ENCODE assay signal across 8 cellular contexts in the genomic region with DNA sequence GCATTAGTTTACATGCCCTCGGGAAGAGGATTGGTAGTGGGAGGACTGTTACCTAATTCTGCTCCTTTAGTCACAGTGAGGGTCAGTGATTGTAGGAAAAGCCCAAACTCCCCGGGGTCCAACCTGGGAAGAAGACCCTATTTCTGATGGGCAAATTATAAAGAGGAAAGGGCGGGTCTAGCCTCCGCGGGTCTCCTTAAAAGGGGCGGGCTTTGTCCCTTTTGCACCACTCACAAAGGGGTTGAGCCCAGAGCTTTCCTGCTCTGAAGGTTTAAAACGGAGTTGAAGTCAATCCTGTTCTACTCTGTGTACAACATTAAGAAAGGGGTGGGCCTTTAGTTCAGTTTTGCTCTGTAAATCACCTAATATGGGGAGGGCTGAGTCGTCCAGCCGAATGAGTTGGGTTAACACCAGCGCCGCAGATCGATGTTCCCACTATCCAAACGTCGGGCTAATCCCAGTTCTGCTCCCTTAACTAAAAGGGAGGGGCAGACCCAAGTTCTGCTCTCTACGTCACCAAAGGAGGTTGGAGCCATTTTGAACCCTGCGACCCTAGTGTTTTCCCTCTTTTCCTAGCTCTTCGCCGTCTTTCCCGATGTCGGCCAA. TPM values are rescaled to one million over a fixed set of nuclear protein-coding genes. Genes with fewer than 3 reads are reported as not detected.
DNase-seq lines count a peak whose midpoint lies in the region; ATAC-seq lines count a peak whose summit lies in the region.

No MANE protein-coding gene starts in this region.

- CTCF ChIA-PET in CD8-positive, alpha-beta memory T cell (lab: Charles Lee) = interaction anchor here (0.8 to 2.5 kb wide), 4 partner anchors 13 to 1778 kb away, joined by 4 to 16 read pairs (median 6); a partner anchor contains a TSS

- H3K27me3 ChIP-seq in CD8-positive, alpha-beta memory T cell (ENCODE audit: insufficient read depth, low read length, poor library complexity, severe bottlenecking) = no peaks in the 10 kb centered on the region
- H3K27me3 ChIP-seq in H7 (ENCODE audit: control insufficient read depth, insufficient read depth, low read length) = no peaks in the 10 kb centered on the region

- peak overlapping the region; percentile 93 for H3K27ac ChIP-seq in CD8-positive, alpha-beta memory T cell (ENCODE audit: low read depth, low read length)

- DNase-seq in CD8-positive, alpha-beta memory T cell = peak in 1 of 5 donors; percentile 58
- DNase-seq in H7 (peak; percentile 62), NCI-H774 (lab: John Stamatoyannopoulos, UW) (peak; percentile 71), amniotic stem cell (lab: John Stamatoyannopoulos, UW) (peak; percentile 56), iris pigment epithelial cell (ENCODE audit: low read depth) (peak; percentile 74), retina (no peak)
- DNase-seq in stimulated activated naive B cell treated with anti-CD40 and anti-IgM and Interleukin-4, amounts not matched to agents 10 μg/mL and 1 μg/mL and 100 μg/mL, for 72 hours = no peak

- peaks cover 4 to 37% (median 13%) of the 10 kb centered on the region in 3 donors for H3K36me3 Mint-ChIP-seq in CD8-positive, alpha-beta memory T cell
- peaks cover 29 to 34% of the 10 kb centered on the region in 2 donors for H3K36me3 Mint-ChIP-seq in stimulated activated naive B cell treated with anti-CD40 and anti-IgM and Interleukin-4, amounts not matched to agents 10 μg/mL and 1 μg/mL and 100 μg/mL, for 72 hours

- H3K27me3 Mint-ChIP-seq in CD8-positive, alpha-beta memory T cell = no peaks in the 10 kb centered on the region
- no peaks in the 10 kb centered on the region for H3K27me3 Mint-ChIP-seq in stimulated activated naive B cell treated with anti-CD40 and anti-IgM and Interleukin-4, amounts not matched to agents 10 μg/mL and 1 μg/mL and 100 μg/mL, for 72 hours

- H3K27ac Mint-ChIP-seq in CD8-positive, alpha-beta memory T cell = peak overlapping the region; percentile 92 to 99 (median 98)
- H3K27ac Mint-ChIP-seq in stimulated activated naive B cell treated with anti-CD40 and anti-IgM and Interleukin-4, amounts not matched to agents 10 μg/mL and 1 μg/mL and 100 μg/mL, for 72 hours = peak overlapping the region; percentile 98

- H3K36me3 ChIP-seq in CD8-positive, alpha-beta memory T cell (ENCODE audit: insufficient read depth, low read length) = no peaks in the 10 kb centered on the region
- H3K36me3 ChIP-seq in H7 (replicated peaks; ENCODE audit: control insufficient read depth, insufficient read depth, low read length) = peaks cover 8% of the 10 kb centered on the region

- POLR2A ChIA-PET in CD8-positive, alpha-beta memory T cell (lab: Charles Lee) = interaction anchor here (0.9 to 4.4 kb wide), 4 partner anchors 13 to 315 kb away, joined by 3 to 20 read pairs (median 12); a partner anchor contains a TSS

- ATAC-seq in stimulated activated naive B cell treated with anti-CD40 and anti-IgM and Interleukin-4, amounts not matched to agents 10 μg/mL and 1 μg/mL and 100 μg/mL, for 72 hours (replicated peaks) = peak in 1 of 2 donors; percentile 5
- no peak for ATAC-seq in HG02970 (IDR thresholded peaks at IDR 0.05; ENCODE audit: low FRiP score, unreplicated experiment)

- H3K4me3 ChIP-seq in CD8-positive, alpha-beta memory T cell (ENCODE audit: low read length) = peak overlapping the region; percentile 75
- H3K4me3 ChIP-seq in H7 (ENCODE audit: insufficient read depth, low read depth, low read length) = peak overlapping the region; percentile 79

- no peaks in the 10 kb centered on the region for H3K9me3 ChIP-seq in CD8-positive, alpha-beta memory T cell (ENCODE audit: low read length)

- H3K4me1 ChIP-seq in CD8-positive, alpha-beta memory T cell (ENCODE audit: insufficient read depth, low read length) = peaks cover 69% of the 10 kb centered on the region

- no peaks in the 10 kb centered on the region for H3K9me3 Mint-ChIP-seq in CD8-positive, alpha-beta memory T cell
- H3K9me3 Mint-ChIP-seq in stimulated activated naive B cell treated with anti-CD40 and anti-IgM and Interleukin-4, amounts not matched to agents 10 μg/mL and 1 μg/mL and 100 μg/mL, for 72 hours = peaks cover 0 to 2% of the 10 kb centered on the region in 2 donors

- H3K4me3 Mint-ChIP-seq in CD8-positive, alpha-beta memory T cell = peak overlapping the region; percentile 82 to 99 (median 95)
- H3K4me3 Mint-ChIP-seq in stimulated activated naive B cell treated with anti-CD40 and anti-IgM and Interleukin-4, amounts not matched to agents 10 μg/mL and 1 μg/mL and 100 μg/mL, for 72 hours = peak overlapping the region; percentile 83 to 91

- peaks cover 61 to 85% (median 80%) of the 10 kb centered on the region in 3 donors for H3K4me1 Mint-ChIP-seq in CD8-positive, alpha-beta memory T cell
- H3K4me1 Mint-ChIP-seq in stimulated activated naive B cell treated with anti-CD40 and anti-IgM and Interleukin-4, amounts not matched to agents 10 μg/mL and 1 μg/mL and 100 μg/mL, for 72 hours = peaks cover 54 to 67% of the 10 kb centered on the region in 2 donors

RNA-seq across cellular contexts. Expression of a gene that starts 0.9 kb away (rescaled TPM):
- 10 to 100 TPM; 52.7 to 52.9 TPM for total RNA-seq in CD8-positive, alpha-beta memory T cell
- 110 TPM for polyA plus RNA-seq in CD8-positive, alpha-beta memory T cell
- total RNA-seq in H7 (2014; rRNA removed; shearing (Covaris generic)) = 94.6 and 99.0 TPM in 2 replicates

RNA-seq across cellular contexts. Expression of a gene that starts 1.4 kb away (rescaled TPM):
- total RNA-seq in CD8-positive, alpha-beta memory T cell = 10 to 100 TPM; 42.5 to 42.6 TPM
- 23.5 TPM for polyA plus RNA-seq in CD8-positive, alpha-beta memory T cell
- 99.3 and 113 TPM in 2 replicates for total RNA-seq in H7 (2014; rRNA removed; shearing (Covaris generic))

RNA-seq across cellular contexts. Expression of a gene that starts 6.8 kb away (rescaled TPM):
- total RNA-seq in CD8-positive, alpha-beta memory T cell = 10 to 100 TPM; 11.9 to 12.5 TPM
- polyA plus RNA-seq in CD8-positive, alpha-beta memory T cell = not detected
- total RNA-seq in H7 (2014; rRNA removed; shearing (Covaris generic)) = 2.2 and 2.8 TPM in 2 replicates

RNA-seq across cellular contexts. Expression of a gene that starts 12.7 kb away (rescaled TPM):
- 10 to 100 TPM; 63.5 to 69.4 TPM for total RNA-seq in CD8-positive, alpha-beta memory T cell
- polyA plus RNA-seq in CD8-positive, alpha-beta memory T cell = 2.2 TPM
- 64.2 and 67.7 TPM in 2 replicates for total RNA-seq in H7 (2014; rRNA removed; shearing (Covaris generic))

RNA-seq across cellular contexts. Expression of a gene that starts 12.9 kb away (rescaled TPM):
- total RNA-seq in CD8-positive, alpha-beta memory T cell = 1 to 10 TPM; 8.3 to 9.5 TPM
- not detected for polyA plus RNA-seq in CD8-positive, alpha-beta memory T cell
- total RNA-seq in H7 (2014; rRNA removed; shearing (Covaris generic)) = 4.3 and 5.9 TPM in 2 replicates

Comparison
In these comparisons a context has a peak if more than half of its experiments do, and no peak if none do; other contexts are left out.
1. DNase-seq: peak in H7 (single experiment), NCI-H774 (single experiment), amniotic stem cell (single experiment) and iris pigment epithelial cell (single experiment); none in stimulated activated naive B cell treated with anti-CD40 and anti-IgM and Interleukin-4, amounts not matched to agents 10 μg/mL and 1 μg/mL and 100 μg/mL, for 72 hours (single experiment) and retina (single experiment).